Comparison of ENCODE assay signal across 8 cellular contexts in the genomic region with DNA sequence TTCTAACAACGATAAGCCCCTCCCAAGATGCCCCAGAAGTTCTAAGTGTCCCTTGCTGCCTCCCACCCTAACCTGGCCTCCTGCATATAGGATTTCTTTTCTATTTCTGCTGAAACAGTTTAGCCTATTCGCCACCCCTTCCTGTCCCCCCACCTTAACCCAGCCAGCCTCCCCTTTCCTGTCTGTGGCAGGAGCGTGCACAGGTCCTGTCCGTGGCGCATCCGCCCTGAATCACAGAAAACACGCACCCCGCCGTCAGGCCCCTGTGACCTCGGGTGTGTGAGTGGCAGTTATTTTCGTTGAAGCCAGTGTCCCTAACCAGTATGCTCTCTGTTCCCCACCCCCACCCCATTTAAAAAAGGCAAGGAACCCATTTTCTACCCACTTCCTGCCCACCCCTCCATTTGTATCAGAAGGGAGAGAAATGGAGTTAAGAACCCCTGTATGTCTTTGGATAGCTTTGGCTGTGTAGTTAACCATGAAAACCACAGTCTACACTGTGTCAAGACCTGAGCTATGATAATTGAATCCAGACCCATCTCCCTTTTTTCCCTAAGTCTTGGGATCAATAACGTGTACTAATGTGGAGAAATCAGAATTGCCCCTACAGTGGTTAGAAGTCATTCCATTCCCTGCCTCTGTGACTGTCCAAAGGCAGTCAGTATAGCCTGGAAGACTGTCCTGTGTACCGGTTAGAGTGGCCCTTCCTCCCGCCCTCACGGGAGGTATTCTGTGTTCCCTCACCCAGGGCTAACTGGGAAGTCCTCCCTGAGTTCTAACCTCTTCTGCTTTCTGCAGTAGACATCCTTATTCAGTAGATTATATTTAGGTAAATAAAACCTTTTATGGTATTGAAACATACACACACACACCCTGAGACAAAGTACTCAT. TPM values are rescaled to one million over a fixed set of nuclear protein-coding genes. Genes with fewer than 3 reads are reported as not detected.
A peak's percentile ranks its signal among the peaks of the same experiment; 100 is the strongest.
DNase-seq lines count a peak whose midpoint lies in the region; ATAC-seq, FAIRE-seq and TF ChIP-seq lines count a peak whose summit lies in the region.

No MANE protein-coding gene starts in this region.

- DNase-seq in GM19239 (ENCODE audit: insufficient read length, low spot score): no peak
- DNase-seq in activated CD4-positive, CD25-positive, alpha-beta regulatory T cell (lab: John Stamatoyannopoulos, UW): peak; percentile 21 to 70 (median 45)
- no peak for DNase-seq in colonic mucosa
- peak; percentile 50 for DNase-seq in myocyte (ENCODE audit: low read depth)
- DNase-seq in DMS 273 treated with DMSO at 0.1 percent for 48 hours (lab: John Stamatoyannopoulos, UW): no peak
- no peak for DNase-seq in DMS79 (lab: John Stamatoyannopoulos, UW)

- H3K9ac ChIP-seq in colonic mucosa (ENCODE audit: low read depth in 2 of 2, low read length in 2 of 2): peak overlapping the region; percentile 77 to 84

- H3K27ac ChIP-seq in colonic mucosa: peak overlapping the region; percentile 84
- peak overlapping the region; percentile 46 for H3K27ac ChIP-seq in temporal lobe (ENCODE audit: low read depth, low read length)

- TF ChIP-seq CTCF in colonic mucosa (IDR thresholded peaks at IDR 0.05): no peak

- H3K4me3 ChIP-seq in colonic mucosa: peak overlapping the region; percentile 56

- no peak for ATAC-seq in GM18520 (IDR thresholded peaks at IDR 0.05; ENCODE audit: unreplicated experiment)

- H3K36me3 ChIP-seq in colonic mucosa: no peaks in the 10 kb centered on the region

- intact Hi-C loops in colonic mucosa (cut with DNase I): no loop called here

- peaks cover 11% of the 10 kb centered on the region for H3K27me3 ChIP-seq in colonic mucosa

- peaks cover 6% of the 10 kb centered on the region for H3K4me1 ChIP-seq in colonic mucosa

- no peaks in the 10 kb centered on the region for H3K9me3 ChIP-seq in colonic mucosa

- FAIRE-seq in GM19239 (lab: Jason Lieb, UNC): peak; percentile 87

RNA-seq across cellular contexts. Expression of gene PLEKHO1, which starts 1.8 kb away (rescaled TPM):
- total RNA-seq in colonic mucosa (10 to 100 TPM in 1 of 2 donors, 1 to 10 TPM in 1; 5.4 to 30.8 TPM), myocyte (71.9 and 105 TPM in 2 replicates), temporal lobe (45.2 TPM)
- 63.4 TPM for polyA plus RNA-seq in myocyte (2012)

Comparison
In these comparisons a context has a peak if more than half of its experiments do, and no peak if none do; other contexts are left out.
1. DNase-seq: peak in activated CD4-positive, CD25-positive, alpha-beta regulatory T cell (4 of 4) and myocyte (single experiment); none in GM19239 (single experiment), colonic mucosa (single experiment), DMS 273 treated with DMSO at 0.1 percent for 48 hours (single experiment) and DMS79 (single experiment).